In genomic region chr3:49352286-49352685, GRCh38 we compare ENCODE assay signal across 2 cellular contexts.
A peak's percentile ranks its signal among the peaks of the same experiment; 100 is the strongest.
TF ChIP-seq lines count a peak whose summit lies in the region.

No MANE protein-coding gene starts in this region.

TF ChIP-seq in HEK293T, 16 proteins besides CTCF, POLR2A, EP300 and RAD21:
- TF ChIP-seq ZNF384 (IDR thresholded peaks at IDR 0.05) (peak; percentile 10; the same call in 1 of the 2 replicates), ELF4 (IDR thresholded peaks at IDR 0.05) (no peak)

TF ChIP-seq in HepG2, 621 proteins besides CTCF, POLR2A, EP300 and RAD21:
- TF ChIP-seq JUND (CRISPR knock-in tag; IDR thresholded peaks at IDR 0.05), result no peak
- no peak for TF ChIP-seq SAP130 (CRISPR knock-in tag; IDR thresholded peaks at IDR 0.05; ENCODE audit: low read depth)
- no peak for TF ChIP-seq ZNF589 (CRISPR knock-in tag; conservative IDR thresholded peaks at IDR 0.05)
- no peak for TF ChIP-seq SKI (IDR thresholded peaks at IDR 0.05; ENCODE audit: partially characterized antibody)
- no peak for TF ChIP-seq E2F1 (CRISPR knock-in tag; IDR thresholded peaks at IDR 0.05)
- TF ChIP-seq NFE2 (CRISPR knock-in tag; IDR thresholded peaks at IDR 0.05), result no peak
- TF ChIP-seq ZNF3 (CRISPR knock-in tag; IDR thresholded peaks at IDR 0.05), result no peak
- TF ChIP-seq ZMAT3 (CRISPR knock-in tag; conservative IDR thresholded peaks at IDR 0.05), result no peak
- TF ChIP-seq HHEX (CRISPR knock-in tag; IDR thresholded peaks at IDR 0.05), result no peak
- TF ChIP-seq RNF2 (conservative IDR thresholded peaks at IDR 0.05; ENCODE audit: low read depth), result no peak
TF ChIP-seq in HepG2: peak in this region for 0.
